8 cellular contexts compared by ENCODE assay signal in the genomic region with DNA sequence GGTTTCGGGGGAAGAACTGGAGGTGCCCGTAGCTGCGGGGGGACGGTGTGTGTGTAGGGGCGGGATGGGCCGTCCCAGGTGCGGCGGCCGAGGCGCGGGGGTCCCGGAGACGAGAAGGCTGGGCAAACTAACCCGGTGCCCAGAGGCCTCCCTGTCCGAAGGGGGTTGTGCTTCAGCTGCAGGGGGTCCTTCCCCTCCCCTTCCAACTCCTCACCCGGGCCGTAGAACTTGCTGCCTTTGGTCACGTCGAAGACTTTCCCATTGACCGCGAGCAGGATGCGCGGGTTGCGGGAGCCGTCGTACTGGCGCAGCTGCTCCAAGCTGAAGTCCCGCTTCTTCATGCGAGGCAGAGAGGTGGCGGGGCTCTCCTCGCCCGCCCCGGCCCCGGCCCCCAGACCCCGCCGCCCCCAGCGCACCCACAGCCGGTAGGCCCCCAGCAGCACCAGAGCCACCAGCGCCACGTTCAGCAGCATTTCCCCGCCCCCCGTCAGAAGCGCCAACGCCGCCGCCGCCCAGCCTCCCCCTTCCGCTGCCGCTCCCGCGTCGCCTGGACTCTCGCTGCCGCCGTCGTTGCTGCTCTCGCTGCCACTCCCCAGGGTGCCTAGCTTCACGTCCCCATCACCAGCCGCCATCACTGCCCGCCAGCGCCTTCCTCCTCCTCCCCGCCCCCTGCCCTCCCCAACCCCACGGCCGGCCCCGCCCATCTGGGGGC. TPM values are rescaled to one million over a fixed set of nuclear protein-coding genes. Genes with fewer than 3 reads are reported as not detected.
A peak's percentile ranks its signal among the peaks of the same experiment; 100 is the strongest.
DNase-seq lines count a peak whose midpoint lies in the region; ATAC-seq and TF ChIP-seq lines count a peak whose summit lies in the region.

A gene with protein sequence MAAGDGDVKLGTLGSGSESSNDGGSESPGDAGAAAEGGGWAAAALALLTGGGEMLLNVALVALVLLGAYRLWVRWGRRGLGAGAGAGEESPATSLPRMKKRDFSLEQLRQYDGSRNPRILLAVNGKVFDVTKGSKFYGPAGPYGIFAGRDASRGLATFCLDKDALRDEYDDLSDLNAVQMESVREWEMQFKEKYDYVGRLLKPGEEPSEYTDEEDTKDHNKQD (minus strand): TSS at position 655 of the 712 bp plus-strand sequence. CDS start 23 bp downstream, at position 632.

- H3K9me3 Mint-ChIP-seq in T-helper 2 cell treated with Interferon-gamma antibody and Interleukin-4, amounts not matched to agents 5 μg/mL and 100 μg/mL, for 36 hours = no peaks in the 10 kb centered on the region

- ATAC-seq in GM18868 (IDR thresholded peaks at IDR 0.05; ENCODE audit: unreplicated experiment) (peak; percentile 9), HG03432 (IDR thresholded peaks at IDR 0.05; ENCODE audit: unreplicated experiment) (peak; percentile 17), HG03159 (IDR thresholded peaks at IDR 0.05; ENCODE audit: unreplicated experiment) (no peak)

- DNase-seq in BE2C = peak; percentile 41
- no peak for DNase-seq in T-helper 2 cell treated with Interferon-gamma antibody and Interleukin-4, amounts not matched to agents 5 μg/mL and 100 μg/mL, for 36 hours (ENCODE audit: low spot score)
- DNase-seq in epithelial cell of proximal tubule (ENCODE audit: low read depth) = no peak

- H3K36me3 ChIP-seq in BE2C (peaks cover 3% of the 10 kb centered on the region; the same call in 1 of the 2 replicates), muscle layer of duodenum (ENCODE audit: control insufficient read depth in 1 of 2, insufficient read depth in 2 of 2, low read length in 2 of 2) (no peaks in the 10 kb centered on the region), urinary bladder (ENCODE audit: insufficient read depth) (no peaks in the 10 kb centered on the region)

- peak within 1 kb of the TSS; percentile 93 for H3K27ac Mint-ChIP-seq in T-helper 2 cell treated with Interferon-gamma antibody and Interleukin-4, amounts not matched to agents 5 μg/mL and 100 μg/mL, for 36 hours

- H3K4me1 Mint-ChIP-seq in T-helper 2 cell treated with Interferon-gamma antibody and Interleukin-4, amounts not matched to agents 5 μg/mL and 100 μg/mL, for 36 hours (ENCODE audit: low read depth) = peaks cover 31% of the 10 kb centered on the region

- H3K36me3 Mint-ChIP-seq in T-helper 2 cell treated with Interferon-gamma antibody and Interleukin-4, amounts not matched to agents 5 μg/mL and 100 μg/mL, for 36 hours (ENCODE audit: low read depth) = peaks cover 24% of the 10 kb centered on the region

- TF ChIP-seq CTCF in BE2C (IDR thresholded peaks at IDR 0.05; ENCODE audit: low read depth, low read length) (no peak), epithelial cell of proximal tubule (conservative IDR thresholded peaks at IDR 0.05; ENCODE audit: low read depth, low read length) (no peak)

- H3K27ac ChIP-seq in muscle layer of duodenum (ENCODE audit: low read length) (peak within 1 kb of the TSS; percentile 88), urinary bladder (ENCODE audit: low read depth) (peak within 1 kb of the TSS; percentile 95)

- peak within 1 kb of the TSS; percentile 84 for H3K4me3 Mint-ChIP-seq in T-helper 2 cell treated with Interferon-gamma antibody and Interleukin-4, amounts not matched to agents 5 μg/mL and 100 μg/mL, for 36 hours

- no peaks in the 10 kb centered on the region for H3K4me1 ChIP-seq in BE2C
- H3K4me1 ChIP-seq in muscle layer of duodenum (ENCODE audit: control insufficient read depth in 1 of 2, insufficient read depth in 2 of 2, low read length in 2 of 2) = peaks cover 6 to 15% of the 10 kb centered on the region in 2 donors
- no peaks in the 10 kb centered on the region for H3K4me1 ChIP-seq in urinary bladder (ENCODE audit: insufficient read depth)

- under 1% methylated on average over 64 of the region's 65 CpGs for WGBS in urinary bladder

- H3K4me3 ChIP-seq in BE2C (ENCODE audit: low read depth, low read length) (peak within 1 kb of the TSS; percentile 81), epithelial cell of proximal tubule (ENCODE audit: low read depth, low read length) (peak within 1 kb of the TSS; percentile 83), muscle layer of duodenum (ENCODE audit: low read depth in 1 of 2, low read length in 2 of 2) (peak within 1 kb of the TSS; percentile 79 to 86), urinary bladder (ENCODE audit: low read depth, low read length) (peak within 1 kb of the TSS; percentile 91)

- H3K9me3 ChIP-seq in BE2C (no peaks in the 10 kb centered on the region), muscle layer of duodenum (ENCODE audit: control insufficient read depth in 1 of 2, low read length in 2 of 2) (no peaks in the 10 kb centered on the region)

- H3K27me3 ChIP-seq in BE2C (no peaks in the 10 kb centered on the region), muscle layer of duodenum (ENCODE audit: low read depth, low read length) (no peaks in the 10 kb centered on the region)

- no peaks in the 10 kb centered on the region for H3K27me3 Mint-ChIP-seq in T-helper 2 cell treated with Interferon-gamma antibody and Interleukin-4, amounts not matched to agents 5 μg/mL and 100 μg/mL, for 36 hours (ENCODE audit: low read depth)

RNA-seq across cellular contexts. Expression of the gene that starts here (rescaled TPM):
- 74.4 TPM for polyA plus RNA-seq in BE2C (2012; ENCODE audit: insufficient read depth, insufficient read length, low read depth)
- 7.7 and 14.0 TPM in 2 replicates for total RNA-seq in epithelial cell of proximal tubule
- 64.7 TPM for total RNA-seq in urinary bladder
- 69.8 TPM for polyA plus RNA-seq in urinary bladder
